In genomic region chr2:74044999-74045398, GRCh38 we compare ENCODE assay signal across 16 cellular contexts.
A peak's percentile ranks its signal among the peaks of the same experiment; 100 is the strongest.
DNase-seq lines count a peak whose midpoint lies in the region; ATAC-seq, FAIRE-seq and TF ChIP-seq lines count a peak whose summit lies in the region.
"Had no signal": no experiment of that assay in that cellular context is flagged by ENCODE, and none has a peak within 500 bp of the region (broad histone marks: within the 10 kb centered on the region; RNA-seq: fewer than 3 reads in every experiment).

No MANE protein-coding gene starts in this region.

- peaks cover 48% of the 10 kb centered on the region for H3K36me3 Mint-ChIP-seq in activated T-cell treated with anti-CD3 and anti-CD28 coated beads, Interleukin-2, amount 50 U/mL, for 24 hours (ENCODE audit: low read depth)
- H3K36me3 Mint-ChIP-seq in activated T-cell treated with anti-CD3 and anti-CD28 coated beads, Interleukin-2, amount 50 U/mL, for 72 hours (ENCODE audit: insufficient read depth in 2 of 2): peaks cover 0 to 7% of the 10 kb centered on the region in 2 donors
- H3K36me3 Mint-ChIP-seq in CD4-positive, alpha-beta T cell (ENCODE audit: low read depth): peaks cover 32% of the 10 kb centered on the region
- peaks cover 4% of the 10 kb centered on the region for H3K36me3 Mint-ChIP-seq in effector memory CD8-positive, alpha-beta T cell (ENCODE audit: insufficient read depth)
- H3K36me3 Mint-ChIP-seq in stimulated activated naive B cell treated with anti-CD40 and anti-IgM and Interleukin-4, amounts not matched to agents 10 μg/mL and 1 μg/mL and 100 μg/mL, for 72 hours: peaks cover 48 to 55% of the 10 kb centered on the region in 2 donors

- no peak overlapping the region for H3K23ac ChIP-seq in mesendoderm (ENCODE audit: low read length)

- H4K8ac ChIP-seq in mesendoderm (ENCODE audit: low read depth, low read length): no peak overlapping the region

- H3K27me3 ChIP-seq in CD4-positive, alpha-beta T cell (ENCODE audit: control insufficient read depth, insufficient read depth, low read length): no peaks in the 10 kb centered on the region
- no peaks in the 10 kb centered on the region for H3K27me3 ChIP-seq in mesendoderm (ENCODE audit: insufficient read depth, low read length, poor library complexity)

- TF ChIP-seq CTCF in CD4-positive, alpha-beta T cell (IDR thresholded peaks at IDR 0.05): no peak
- no peak for TF ChIP-seq CTCF in D721Med (IDR thresholded peaks at IDR 0.05; ENCODE audit: insufficient read depth, missing control alignments)

- POLR2A ChIA-PET in CD4-positive, alpha-beta T cell (lab: Charles Lee): no interaction called here

- H3K9me3 Mint-ChIP-seq in activated T-cell treated with anti-CD3 and anti-CD28 coated beads, Interleukin-2, amount 50 U/mL, for 24 hours: no peaks in the 10 kb centered on the region
- no peaks in the 10 kb centered on the region for H3K9me3 Mint-ChIP-seq in activated T-cell treated with anti-CD3 and anti-CD28 coated beads, Interleukin-2, amount 50 U/mL, for 72 hours
- H3K9me3 Mint-ChIP-seq in CD4-positive, alpha-beta T cell: no peaks in the 10 kb centered on the region
- no peaks in the 10 kb centered on the region for H3K9me3 Mint-ChIP-seq in effector memory CD8-positive, alpha-beta T cell
- H3K9me3 Mint-ChIP-seq in stimulated activated naive B cell treated with anti-CD40 and anti-IgM and Interleukin-4, amounts not matched to agents 10 μg/mL and 1 μg/mL and 100 μg/mL, for 72 hours: no peaks in the 10 kb centered on the region
- H3K9me3 Mint-ChIP-seq: CD8-positive, alpha-beta memory T cell had no signal

- peak overlapping the region; percentile 8 for H3K27ac Mint-ChIP-seq in activated T-cell treated with anti-CD3 and anti-CD28 coated beads, Interleukin-2, amount 50 U/mL, for 24 hours
- H3K27ac Mint-ChIP-seq in activated T-cell treated with anti-CD3 and anti-CD28 coated beads, Interleukin-2, amount 50 U/mL, for 72 hours: no peak overlapping the region
- peak overlapping the region; percentile 55 for H3K27ac Mint-ChIP-seq in CD4-positive, alpha-beta T cell
- peak overlapping the region; percentile 15 to 80 for H3K27ac Mint-ChIP-seq in effector memory CD8-positive, alpha-beta T cell
- peak overlapping the region; percentile 53 for H3K27ac Mint-ChIP-seq in stimulated activated naive B cell treated with anti-CD40 and anti-IgM and Interleukin-4, amounts not matched to agents 10 μg/mL and 1 μg/mL and 100 μg/mL, for 72 hours

- H3K27ac ChIP-seq in CD4-positive, alpha-beta T cell (ENCODE audit: low read depth, low read length): no peak overlapping the region
- no peak overlapping the region for H3K27ac ChIP-seq in mesendoderm (ENCODE audit: low read depth, low read length)

- DNase-seq in activated T-cell treated with anti-CD3 and anti-CD28 coated beads, Interleukin-2, amount 50 U/mL, for 24 hours: no peak
- no peak for DNase-seq in activated T-cell treated with anti-CD3 and anti-CD28 coated beads, Interleukin-2, amount 50 U/mL, for 72 hours
- DNase-seq in CD4-positive, alpha-beta T cell: no peak
- no peak for DNase-seq in effector memory CD8-positive, alpha-beta T cell
- DNase-seq in stimulated activated naive B cell treated with anti-CD40 and anti-IgM and Interleukin-4, amounts not matched to agents 10 μg/mL and 1 μg/mL and 100 μg/mL, for 72 hours: no peak
- DNase-seq in mesendoderm (no peak), D721Med (ENCODE audit: insufficient read length, low spot score) (no peak)
- DNase-seq: ACHN; Caco-2; CD8-positive, alpha-beta memory T cell; DMS 273 treated with DMSO at 0.1 percent for 48 hours; HCEC 1CT had no signal

- H3K56ac ChIP-seq in mesendoderm (ENCODE audit: low read length): no peak overlapping the region

- no peak for ATAC-seq in activated T-cell treated with anti-CD3 and anti-CD28 coated beads, Interleukin-2, amount 50 U/mL, for 72 hours (replicated peaks in 1 of 2)
- ATAC-seq in CD4-positive, alpha-beta T cell (ENCODE audit: poor library complexity): peak; percentile 84
- no peak for ATAC-seq in effector memory CD8-positive, alpha-beta T cell (replicated peaks)
- ATAC-seq in stimulated activated naive B cell treated with anti-CD40 and anti-IgM and Interleukin-4, amounts not matched to agents 10 μg/mL and 1 μg/mL and 100 μg/mL, for 72 hours (replicated peaks): no peak
- ATAC-seq in GM21423 (IDR thresholded peaks at IDR 0.05; ENCODE audit: unreplicated experiment): no peak
- ATAC-seq: HepG2 had no signal

- no peak overlapping the region for H3K18ac ChIP-seq in mesendoderm (ENCODE audit: low read length)

- H2BK5ac ChIP-seq in mesendoderm (ENCODE audit: low read length): no peak overlapping the region

- H3K79me1 ChIP-seq in mesendoderm (ENCODE audit: low read length): peaks cover 9% of the 10 kb centered on the region

- H3K27me3 Mint-ChIP-seq in activated T-cell treated with anti-CD3 and anti-CD28 coated beads, Interleukin-2, amount 50 U/mL, for 24 hours: no peaks in the 10 kb centered on the region
- no peaks in the 10 kb centered on the region for H3K27me3 Mint-ChIP-seq in activated T-cell treated with anti-CD3 and anti-CD28 coated beads, Interleukin-2, amount 50 U/mL, for 72 hours (ENCODE audit: low read depth)
- no peaks in the 10 kb centered on the region for H3K27me3 Mint-ChIP-seq in CD4-positive, alpha-beta T cell
- no peaks in the 10 kb centered on the region for H3K27me3 Mint-ChIP-seq in effector memory CD8-positive, alpha-beta T cell
- no peaks in the 10 kb centered on the region for H3K27me3 Mint-ChIP-seq in stimulated activated naive B cell treated with anti-CD40 and anti-IgM and Interleukin-4, amounts not matched to agents 10 μg/mL and 1 μg/mL and 100 μg/mL, for 72 hours
- H3K27me3 Mint-ChIP-seq: CD8-positive, alpha-beta memory T cell had no signal

- H2BK120ac ChIP-seq in mesendoderm (ENCODE audit: low read depth, low read length): no peak overlapping the region

- no peaks in the 10 kb centered on the region for H3K36me3 ChIP-seq in mesendoderm (ENCODE audit: control insufficient read depth, insufficient read depth, low read length)

- H3K9ac ChIP-seq in mesendoderm (ENCODE audit: low read length): no peak overlapping the region

- CTCF ChIA-PET in CD4-positive, alpha-beta T cell (lab: Charles Lee): no interaction called here

- H4K5ac ChIP-seq in mesendoderm (ENCODE audit: low read length): no peak overlapping the region

- no peak overlapping the region for H3K4me3 Mint-ChIP-seq in activated T-cell treated with anti-CD3 and anti-CD28 coated beads, Interleukin-2, amount 50 U/mL, for 24 hours
- no peak overlapping the region for H3K4me3 Mint-ChIP-seq in activated T-cell treated with anti-CD3 and anti-CD28 coated beads, Interleukin-2, amount 50 U/mL, for 72 hours
- H3K4me3 Mint-ChIP-seq in CD4-positive, alpha-beta T cell: no peak overlapping the region
- no peak overlapping the region for H3K4me3 Mint-ChIP-seq in effector memory CD8-positive, alpha-beta T cell
- H3K4me3 Mint-ChIP-seq in stimulated activated naive B cell treated with anti-CD40 and anti-IgM and Interleukin-4, amounts not matched to agents 10 μg/mL and 1 μg/mL and 100 μg/mL, for 72 hours: no peak overlapping the region
- H3K4me3 Mint-ChIP-seq: CD8-positive, alpha-beta memory T cell had no signal

- no peaks in the 10 kb centered on the region for H3K79me2 ChIP-seq in mesendoderm (ENCODE audit: control insufficient read depth, insufficient read depth, low read length)

- H3K4me3 ChIP-seq in mesendoderm (ENCODE audit: low read length): no peak overlapping the region

- H3K9me3 ChIP-seq in CD4-positive, alpha-beta T cell (ENCODE audit: control insufficient read depth, low read length): no peaks in the 10 kb centered on the region
- H3K9me3 ChIP-seq: Caco-2 had no signal

- no peak overlapping the region for H2BK15ac ChIP-seq in mesendoderm (replicated peaks; ENCODE audit: low read depth)

- no peak overlapping the region for H2AK5ac ChIP-seq in mesendoderm (ENCODE audit: low read length)

- intact Hi-C loops in CD4-positive, alpha-beta T cell (cut with DNase I, micrococcal nuclease): no loop called here

- H3K4me1 ChIP-seq in mesendoderm (ENCODE audit: control insufficient read depth, low read depth, low read length): peaks cover 10% of the 10 kb centered on the region
- H3K4me1 ChIP-seq: Caco-2 had no signal

- H3K4me1 Mint-ChIP-seq in activated T-cell treated with anti-CD3 and anti-CD28 coated beads, Interleukin-2, amount 50 U/mL, for 24 hours (ENCODE audit: low read depth): peaks cover 36% of the 10 kb centered on the region
- H3K4me1 Mint-ChIP-seq in activated T-cell treated with anti-CD3 and anti-CD28 coated beads, Interleukin-2, amount 50 U/mL, for 72 hours (ENCODE audit: low read depth): peaks cover 33% of the 10 kb centered on the region
- H3K4me1 Mint-ChIP-seq in CD4-positive, alpha-beta T cell (ENCODE audit: low read depth): peaks cover 70% of the 10 kb centered on the region
- peaks cover 24 to 35% of the 10 kb centered on the region in 2 donors for H3K4me1 Mint-ChIP-seq in effector memory CD8-positive, alpha-beta T cell (ENCODE audit: low read depth in 2 of 2)
- H3K4me1 Mint-ChIP-seq in stimulated activated naive B cell treated with anti-CD40 and anti-IgM and Interleukin-4, amounts not matched to agents 10 μg/mL and 1 μg/mL and 100 μg/mL, for 72 hours: peaks cover 45 to 69% of the 10 kb centered on the region in 2 donors

- no peak overlapping the region for H3K4me2 ChIP-seq in mesendoderm (ENCODE audit: low read length)

- H3K4ac ChIP-seq in mesendoderm (ENCODE audit: low read depth, low read length): no peak overlapping the region

- no peak for FAIRE-seq in D721Med (lab: Jason Lieb, UNC)
- FAIRE-seq: GM18507, HepG2, HTR-8/SVneo had no signal

- no CpG with 5 or more reads among the region's 3 CpGs for WGBS in mesendoderm (ENCODE audit: extremely low coverage, insufficient coverage, low lambda C conversion rate)
